12 cellular contexts compared by ENCODE assay signal in the genomic region with DNA sequence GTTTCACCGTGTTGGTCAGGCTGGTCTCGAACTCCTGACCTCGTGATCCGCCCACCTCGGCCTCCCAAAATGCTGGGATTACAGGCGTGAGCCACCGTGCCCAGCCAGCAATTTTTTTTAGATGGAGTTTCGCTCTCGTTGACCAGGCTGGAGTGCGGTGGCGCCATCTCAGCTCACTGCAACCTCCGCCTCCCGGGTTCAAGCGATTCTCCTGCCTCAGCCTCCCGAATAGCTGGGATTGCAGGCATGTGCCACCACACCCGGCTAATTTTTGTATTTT. TPM values are rescaled to one million over a fixed set of nuclear protein-coding genes. Genes with fewer than 3 reads are reported as not detected.
DNase-seq lines count a peak whose midpoint lies in the region; ATAC-seq and TF ChIP-seq lines count a peak whose summit lies in the region.
"Not testable (repeated sequence)": the region's sequence is repeated elsewhere in the genome, so short reads cannot be mapped to it uniquely, and the experiment has no call there.
"Had no signal": no experiment of that assay in that cellular context is flagged by ENCODE, and none has a peak within 500 bp of the region (broad histone marks: within the 10 kb centered on the region; RNA-seq: fewer than 3 reads in every experiment).

No MANE protein-coding gene starts in this region.

- not testable (repeated sequence) for H3K9me3 Mint-ChIP-seq in T-cell; activated T-cell treated with anti-CD3 and anti-CD28 coated beads, Interleukin-2, amount 50 U/mL, for 24 hours; nephron progenitor cell; type B pancreatic cell

- H3K27ac Mint-ChIP-seq in T-cell, type B pancreatic cell: not testable (repeated sequence)
- peak overlapping the region; percentile 37 for H3K27ac Mint-ChIP-seq in activated T-cell treated with anti-CD3 and anti-CD28 coated beads, Interleukin-2, amount 50 U/mL, for 24 hours
- H3K27ac Mint-ChIP-seq in nephron progenitor cell = peak overlapping the region; percentile 39

- not testable (repeated sequence) for TF ChIP-seq CTCF in HFF-Myc (IDR thresholded peaks at IDR 0.05; ENCODE audit: low read depth, low read length, missing control alignments); foreskin fibroblast (IDR thresholded peaks at IDR 0.05; ENCODE audit: low read depth, low read length); nephron progenitor cell (IDR thresholded peaks at IDR 0.05); type B pancreatic cell (conservative IDR thresholded peaks at IDR 0.05)

- peak overlapping the region in 8 of 11 experiments; percentile 88 to 100 (median 98); a peak in 10 of 22 replicates for H3K9ac ChIP-seq in BLaER1 treated with 17β-estradiol and CSF1 and Interleukin-3, amounts not matched to agents 10 nM and 100 nM
- not testable (repeated sequence) for H3K9ac ChIP-seq in adipocyte (ENCODE audit: low read length)

- H3K4me3 ChIP-seq in BLaER1 treated with 17β-estradiol and CSF1 and Interleukin-3, amounts not matched to agents 10 nM and 100 nM = peak overlapping the region; percentile 74 to 95 (median 90); a peak in 16 of 20 replicates
- H3K4me3 ChIP-seq in HFF-Myc (replicated peaks; ENCODE audit: low read depth, low read length) = peak overlapping the region; percentile 73
- H3K4me3 ChIP-seq in adipocyte (ENCODE audit: low read length) = peak overlapping the region; percentile 97
- peak overlapping the region; percentile 80 to 94 for H3K4me3 ChIP-seq in foreskin fibroblast (ENCODE audit: low read depth in 1 of 2, low read length in 2 of 2)

- peaks cover 26 to 33% (median 32%) of the 10 kb centered on the region in 3 donors for H3K4me1 Mint-ChIP-seq in T-cell
- H3K4me1 Mint-ChIP-seq in activated T-cell treated with anti-CD3 and anti-CD28 coated beads, Interleukin-2, amount 50 U/mL, for 24 hours (ENCODE audit: low read depth) = peaks cover 46% of the 10 kb centered on the region
- peaks cover 57% of the 10 kb centered on the region for H3K4me1 Mint-ChIP-seq in nephron progenitor cell
- peaks cover 26% of the 10 kb centered on the region for H3K4me1 Mint-ChIP-seq in type B pancreatic cell (ENCODE audit: unreplicated experiment)

- POLR2A ChIA-PET in T-cell (lab: Charles Lee) = not testable (repeated sequence)

- H3K27ac ChIP-seq in BLaER1 treated with 17β-estradiol and CSF1 and Interleukin-3, amounts not matched to agents 10 nM and 100 nM = peak overlapping the region in 7 of 11 experiments; percentile 97 to 100 (median 99); a peak in 11 of 22 replicates

- H3K4me3 Mint-ChIP-seq in T-cell (peak overlapping the region; percentile 91 to 97 (median 97)), nephron progenitor cell (peak overlapping the region; percentile 97), type B pancreatic cell (peak overlapping the region; percentile 99)
- H3K4me3 Mint-ChIP-seq in activated T-cell treated with anti-CD3 and anti-CD28 coated beads, Interleukin-2, amount 50 U/mL, for 24 hours = peak overlapping the region; percentile 97

- not testable (repeated sequence) for ATAC-seq in T-cell (replicated peaks in 1 of 4)

- H3K4me2 ChIP-seq in BLaER1 treated with 17β-estradiol and CSF1 and Interleukin-3, amounts not matched to agents 10 nM and 100 nM = peak overlapping the region; percentile 78 to 96 (median 88)

- H3K27me3 Mint-ChIP-seq in T-cell; activated T-cell treated with anti-CD3 and anti-CD28 coated beads, Interleukin-2, amount 50 U/mL, for 24 hours; nephron progenitor cell (ENCODE audit: low read depth, poor library complexity); type B pancreatic cell: not testable (repeated sequence)

- peaks cover 21 to 46% (median 34%) of the 10 kb centered on the region in 11 experiments for H3K36me3 ChIP-seq in BLaER1 treated with 17β-estradiol and CSF1 and Interleukin-3, amounts not matched to agents 10 nM and 100 nM
- H3K36me3 ChIP-seq in adipocyte (ENCODE audit: control insufficient read depth, insufficient read depth, low read length, severe bottlenecking) = peaks cover 17% of the 10 kb centered on the region

- DNase-seq in HFF-Myc (ENCODE audit: extremely low read depth, low read depth); T-cell; activated T-cell treated with anti-CD3 and anti-CD28 coated beads, Interleukin-2, amount 50 U/mL, for 24 hours; adipocyte (ENCODE audit: low read depth); foreskin fibroblast; nephron progenitor cell; type B pancreatic cell (ENCODE audit: extremely low spot score, unreplicated experiment): not testable (repeated sequence)

- peaks cover 12 to 58% (median 34%) of the 10 kb centered on the region in 11 experiments; a peak in 17 of 22 replicates for H4K20me1 ChIP-seq in BLaER1 treated with 17β-estradiol and CSF1 and Interleukin-3, amounts not matched to agents 10 nM and 100 nM

- not testable (repeated sequence) for H3K27me3 ChIP-seq in BLaER1 treated with 17β-estradiol and CSF1 and Interleukin-3, amounts not matched to agents 10 nM and 100 nM; adipocyte (replicated peaks; ENCODE audit: control insufficient read depth, insufficient read depth, low read length)

- not testable (repeated sequence) for H3K9me3 ChIP-seq in BLaER1 treated with 17β-estradiol and CSF1 and Interleukin-3, amounts not matched to agents 10 nM and 100 nM (replicated peaks in 1 of 11); adipocyte (ENCODE audit: control insufficient read depth, low read length)

- H3K4me1 ChIP-seq in BLaER1 treated with 17β-estradiol and CSF1 and Interleukin-3, amounts not matched to agents 10 nM and 100 nM = peaks cover 23 to 37% (median 33%) of the 10 kb centered on the region in 10 experiments; a peak in 19 of 20 replicates
- peaks cover 43% of the 10 kb centered on the region for H3K4me1 ChIP-seq in adipocyte (ENCODE audit: control insufficient read depth, insufficient read depth, low read length)

- CTCF ChIA-PET in T-cell (lab: Charles Lee) = not testable (repeated sequence)

- H3K36me3 Mint-ChIP-seq in T-cell, type B pancreatic cell: not testable (repeated sequence)
- H3K36me3 Mint-ChIP-seq in activated T-cell treated with anti-CD3 and anti-CD28 coated beads, Interleukin-2, amount 50 U/mL, for 24 hours (ENCODE audit: low read depth) = peaks cover 59% of the 10 kb centered on the region
- peaks cover 18% of the 10 kb centered on the region for H3K36me3 Mint-ChIP-seq in nephron progenitor cell (ENCODE audit: low read depth)

RNA-seq across cellular contexts. Expression of gene XPOT, which starts 2.0 kb away (rescaled TPM):
- total RNA-seq in T-cell (10 to 100 TPM; 53.9 to 94.2 (median 81.3) TPM), type B pancreatic cell (ENCODE audit: low replicate concordance) (61.9 and 72.8 TPM in 2 replicates)

RNA-seq across cellular contexts. Expression of gene C12orf56, which starts 15.7 kb away (rescaled TPM):
- total RNA-seq in T-cell (under 1 TPM in 4 of 5 donors, not detected in 1; 0.07 to 0.33 (median 0.24) TPM), type B pancreatic cell (ENCODE audit: low replicate concordance) (1.5 TPM in 1 of 2 replicates, not detected in the other)
- total RNA-seq: dermis microvascular lymphatic vessel endothelial cell, endothelial cell of umbilical vein, heart right ventricle, psoas muscle had no signal

RNA-seq across cellular contexts. Expression of gene TBK1, which starts 45.7 kb away (rescaled TPM):
- 10 to 100 TPM in 4 of 5 donors, 1 to 10 TPM in 1; 8.9 to 20.0 (median 13.5) TPM for total RNA-seq in T-cell
- 16.6 and 19.2 TPM in 2 replicates for total RNA-seq in type B pancreatic cell (ENCODE audit: low replicate concordance)
